12 cellular contexts compared by ENCODE assay signal in genomic region chr12:92064420-92064819, GRCh38.
DNase-seq lines count a peak whose midpoint lies in the region; ATAC-seq and TF ChIP-seq lines count a peak whose summit lies in the region.
"Had no signal": no experiment of that assay in that cellular context is flagged by ENCODE, and none has a peak within 500 bp of the region (broad histone marks: within the 10 kb centered on the region; RNA-seq: fewer than 3 reads in every experiment).

No MANE protein-coding gene starts in this region.

- H3K27me3 Mint-ChIP-seq in mesothelial cell of epicardium (ENCODE audit: low read depth): no peaks in the 10 kb centered on the region
- H3K27me3 Mint-ChIP-seq: naive B cell had no signal

- no peaks in the 10 kb centered on the region for H3K36me3 Mint-ChIP-seq in mesothelial cell of epicardium
- H3K36me3 Mint-ChIP-seq: naive B cell had no signal

- POLR2A ChIA-PET in HEK293T (lab: Yijun Ruan, JAX): no interaction called here

- H3K9me3 Mint-ChIP-seq in mesothelial cell of epicardium: peaks cover 15% of the 10 kb centered on the region

- H3K27ac Mint-ChIP-seq in mesothelial cell of epicardium: peak overlapping the region; percentile 23

- peaks cover 35% of the 10 kb centered on the region for H3K4me1 Mint-ChIP-seq in mesothelial cell of epicardium

- peak; percentile 41 for DNase-seq in DMS153 treated with DMSO at 0.1 percent for 48 hours (lab: John Stamatoyannopoulos, UW; ENCODE audit: unreplicated experiment)
- DNase-seq in NCI-H1105 (lab: John Stamatoyannopoulos, UW): peak; percentile 25
- peak; percentile 24 for DNase-seq in astrocyte of the hippocampus (ENCODE audit: low read depth, low spot score)
- DNase-seq in mesothelial cell of epicardium (ENCODE audit: low spot score in 2 of 2, unreplicated experiment in 2 of 2): no peak
- no peak for DNase-seq in HEK293T (ENCODE audit: extremely low spot score)
- DNase-seq: DND-41, H7, heart right ventricle, naive B cell had no signal

- TF ChIP-seq CTCF in mesothelial cell of epicardium (IDR thresholded peaks at IDR 0.05; ENCODE audit: unreplicated experiment): no peak

- ATAC-seq in SK-N-SH treated with all-trans-retinoic acid at 6 μM for 48 hours (no peak), HG03280 (IDR thresholded peaks at IDR 0.05; ENCODE audit: unreplicated experiment) (no peak), HG03045 (IDR thresholded peaks at IDR 0.05; ENCODE audit: unreplicated experiment) (no peak)

- CTCF ChIA-PET in HEK293T (lab: Yijun Ruan, JAX): no interaction called here

- no peak overlapping the region for H3K4me3 Mint-ChIP-seq in mesothelial cell of epicardium
- H3K4me3 Mint-ChIP-seq: naive B cell had no signal

TF ChIP-seq in SK-N-SH treated with all-trans-retinoic acid at 6 μM for 48 hours, 23 proteins besides CTCF, POLR2A, EP300 and RAD21:
- no peak for TF ChIP-seq TOX (CRISPR knock-in tag; IDR thresholded peaks at IDR 0.05; ENCODE audit: borderline replicate concordance)
- TF ChIP-seq GLIS3 (CRISPR knock-in tag; IDR thresholded peaks at IDR 0.05): no peak
- no peak for TF ChIP-seq ZC3H10 (CRISPR knock-in tag; IDR thresholded peaks at IDR 0.05)
- no peak for TF ChIP-seq CSRNP3 (CRISPR knock-in tag; IDR thresholded peaks at IDR 0.05)
- no peak for TF ChIP-seq OSR1 (CRISPR knock-in tag; IDR thresholded peaks at IDR 0.05)
- no peak for TF ChIP-seq ESRRG (CRISPR knock-in tag; IDR thresholded peaks at IDR 0.05)
- TF ChIP-seq SNAI2 (CRISPR knock-in tag; IDR thresholded peaks at IDR 0.05): no peak

TF ChIP-seq in HEK293T, 16 proteins besides CTCF, POLR2A, EP300 and RAD21:
- TF ChIP-seq FOXA1 (IDR thresholded peaks at IDR 0.05) (no peak), HDGF (IDR thresholded peaks at IDR 0.05; ENCODE audit: borderline replicate concordance) (no peak), ZNF384 (IDR thresholded peaks at IDR 0.05) (no peak), SP1 (IDR thresholded peaks at IDR 0.05) (no peak)

Comparison
In these comparisons a context has a peak if more than half of its experiments do, and no peak if none do; other contexts are left out.
1. DNase-seq: peak in DMS153 treated with DMSO at 0.1 percent for 48 hours (single experiment), NCI-H1105 (single experiment) and astrocyte of the hippocampus (single experiment); none in mesothelial cell of epicardium (0 of 2) and HEK293T (single experiment).